ENCODE assay signal across 1 cellular context in genomic region chr1:157045251-157046218, GRCh38.
TF ChIP-seq lines count a peak whose summit lies in the region.

ARHGEF11 (minus strand) TSS chr1:157045742; CDS start chr1:157044330, 1,412 bp downstream.

TF ChIP-seq in WTC11, 78 proteins besides CTCF, POLR2A, EP300 and RAD21 (continued from another document and continues in another):
- TF ChIP-seq PREB (CRISPR knock-in tag; IDR thresholded peaks at IDR 0.05; ENCODE audit: borderline replicate concordance) (no peak), KAT7 (CRISPR knock-in tag; IDR thresholded peaks at IDR 0.05; ENCODE audit: borderline replicate concordance) (no peak), ZNF671 (CRISPR knock-in tag; IDR thresholded peaks at IDR 0.05) (no peak), NR1H2 (CRISPR knock-in tag; IDR thresholded peaks at IDR 0.05) (no peak), FOXK1 (CRISPR knock-in tag; IDR thresholded peaks at IDR 0.05) (peak; percentile 41), ZNF263 (CRISPR knock-in tag; IDR thresholded peaks at IDR 0.05; ENCODE audit: low read depth) (no peak), OVOL2 (CRISPR knock-in tag; IDR thresholded peaks at IDR 0.05; ENCODE audit: borderline replicate concordance) (no peak), ZBTB43 (CRISPR knock-in tag; IDR thresholded peaks at IDR 0.05) (no peak), MYBL2 (CRISPR knock-in tag; IDR thresholded peaks at IDR 0.05) (no peak), SP1 (CRISPR knock-in tag; conservative IDR thresholded peaks at IDR 0.05) (peak; percentile 74), ZNF425 (CRISPR knock-in tag; conservative IDR thresholded peaks at IDR 0.05) (no peak), NFATC4 (CRISPR knock-in tag; IDR thresholded peaks at IDR 0.05) (no peak), ATF6 (CRISPR knock-in tag; IDR thresholded peaks at IDR 0.05) (no peak), AFF4 (CRISPR knock-in tag; IDR thresholded peaks at IDR 0.05; ENCODE audit: borderline replicate concordance) (no peak), EMX1 (CRISPR knock-in tag; IDR thresholded peaks at IDR 0.05) (no peak), MAX (CRISPR knock-in tag; IDR thresholded peaks at IDR 0.05) (no peak), USF1 (CRISPR knock-in tag; IDR thresholded peaks at IDR 0.05) (no peak), HMGA2 (CRISPR knock-in tag; IDR thresholded peaks at IDR 0.05) (no peak), ZNF396 (CRISPR knock-in tag; IDR thresholded peaks at IDR 0.05; ENCODE audit: borderline replicate concordance) (no peak), FOXP1 (CRISPR knock-in tag; IDR thresholded peaks at IDR 0.05; ENCODE audit: borderline replicate concordance) (peak; percentile 63; the same call in 1 of the 2 replicates), GABPB1 (CRISPR knock-in tag; IDR thresholded peaks at IDR 0.05) (no peak), NFYB (CRISPR knock-in tag; conservative IDR thresholded peaks at IDR 0.05; ENCODE audit: low read depth) (no peak), CREM (CRISPR knock-in tag; IDR thresholded peaks at IDR 0.05) (peak; percentile 63; the same call in 1 of the 2 replicates), ZMAT4 (CRISPR knock-in tag; IDR thresholded peaks at IDR 0.05) (no peak), HMGXB4 (CRISPR knock-in tag; IDR thresholded peaks at IDR 0.05) (no peak; the same call in 1 of the 2 replicates), IRF1 (CRISPR knock-in tag; IDR thresholded peaks at IDR 0.05) (no peak), ZNF317 (CRISPR knock-in tag; IDR thresholded peaks at IDR 0.05; ENCODE audit: borderline replicate concordance, low read depth) (no peak), FOXP4 (CRISPR knock-in tag; IDR thresholded peaks at IDR 0.05) (no peak; the same call in 1 of the 2 replicates), FOXJ3 (CRISPR knock-in tag; IDR thresholded peaks at IDR 0.05; ENCODE audit: borderline replicate concordance) (no peak), ZBTB21 (CRISPR knock-in tag; IDR thresholded peaks at IDR 0.05; ENCODE audit: borderline replicate concordance) (0 out of 2 replicates have a peak, but pooled peaks have one; percentile 11), NR2C2 (CRISPR knock-in tag; IDR thresholded peaks at IDR 0.05) (no peak), SOX15 (CRISPR knock-in tag; IDR thresholded peaks at IDR 0.05) (no peak), ZNF512 (CRISPR knock-in tag; IDR thresholded peaks at IDR 0.05; ENCODE audit: borderline replicate concordance) (no peak), ZNF281 (CRISPR knock-in tag; IDR thresholded peaks at IDR 0.05) (no peak), CREB1 (CRISPR knock-in tag; IDR thresholded peaks at IDR 0.05) (no peak), ESRRA (CRISPR knock-in tag; IDR thresholded peaks at IDR 0.05; ENCODE audit: borderline replicate concordance) (peak; percentile 30; the same call in 1 of the 2 replicates), ETV6 (CRISPR knock-in tag; IDR thresholded peaks at IDR 0.05) (no peak)
